ENCODE assay signal across 21 cellular contexts in the genomic region with DNA sequence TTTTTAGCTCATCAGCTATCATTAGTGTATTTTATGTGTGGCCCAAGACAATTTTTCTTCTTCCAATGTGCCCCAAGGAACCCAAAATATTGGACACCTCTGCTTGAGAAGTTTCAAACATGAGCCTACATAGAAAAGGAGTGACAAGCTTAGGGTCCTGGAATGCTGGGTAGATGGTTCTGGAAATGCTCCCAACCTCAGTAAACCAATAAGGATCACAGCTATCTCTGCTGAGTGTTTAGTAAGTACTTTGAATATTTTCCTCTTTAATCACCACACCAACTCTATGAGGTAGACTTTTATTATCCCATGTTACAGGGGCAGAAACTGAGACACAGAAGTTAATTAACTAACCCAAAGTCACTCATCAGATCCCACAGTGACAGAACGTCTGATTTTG.
DNase-seq lines count a peak whose midpoint lies in the region; ATAC-seq, FAIRE-seq and TF ChIP-seq lines count a peak whose summit lies in the region.
"Had no signal": no experiment of that assay in that cellular context is flagged by ENCODE, and none has a peak within 500 bp of the region (broad histone marks: within the 10 kb centered on the region; RNA-seq: fewer than 3 reads in every experiment).

No MANE protein-coding gene starts in this region.

- no peak for TF ChIP-seq RAD21 in K562 (CRISPR knock-in tag; conservative IDR thresholded peaks at IDR 0.05 in 1 of 2, IDR thresholded peaks at IDR 0.05 in 1 of 2)
- no peak for TF ChIP-seq RAD21 in SK-N-SH (IDR thresholded peaks at IDR 0.05; ENCODE audit: low read length)

- H3K9me1 ChIP-seq in K562 (ENCODE audit: control insufficient read depth, insufficient read depth, low read length) = no peaks in the 10 kb centered on the region

- intact Hi-C loops in K562 (cut with micrococcal nuclease) = no loop called here

- no peaks in the 10 kb centered on the region for H3K9me3 Mint-ChIP-seq in endothelial cell (ENCODE audit: unreplicated experiment)
- H3K9me3 Mint-ChIP-seq: CD4-positive, CD25-positive, alpha-beta regulatory T cell; CD8-positive, alpha-beta memory T cell; GM23338 had no signal

- in situ Hi-C loops in GM23248 (cut with MboI) = no loop called here
- in situ Hi-C loops in K562 (cut with MboI) = no loop called here

- no peaks in the 10 kb centered on the region for H3F3A ChIP-seq in GM23248 (ENCODE audit: insufficient read depth)
- no peaks in the 10 kb centered on the region for H3F3A ChIP-seq in SK-N-SH (replicated peaks; ENCODE audit: insufficient read depth)

- H3K4me1 ChIP-seq in GM23248 (ENCODE audit: insufficient read depth) = peaks cover 6% of the 10 kb centered on the region; the same call in 1 of the 2 replicates
- H3K4me1 ChIP-seq in K562 (replicated peaks in 1 of 2; ENCODE audit: control insufficient read depth in 2 of 2, insufficient read depth in 2 of 2, low read length in 2 of 2) = no peaks in the 10 kb centered on the region
- no peaks in the 10 kb centered on the region; a peak in 1 of 4 replicates for H3K4me1 ChIP-seq in SK-N-SH (ENCODE audit: control insufficient read depth in 1 of 2, insufficient read depth in 2 of 2, low read depth in 1 of 2, low read length in 1 of 2)
- H3K4me1 ChIP-seq: A549, BE2C had no signal

- H3K9me2 ChIP-seq in GM23248 (ENCODE audit: insufficient read depth) (no peaks in the 10 kb centered on the region), SK-N-SH (no peaks in the 10 kb centered on the region)

- H3K4me2 ChIP-seq in GM23248 (ENCODE audit: unreplicated experiment) (no peak overlapping the region), K562 (ENCODE audit: insufficient read depth, low read length) (no peak overlapping the region), SK-N-SH (no peak overlapping the region)
- H3K4me2 ChIP-seq: A549, GM23338 had no signal

- no peak for ATAC-seq in K562
- no peak for ATAC-seq in HG02938 (IDR thresholded peaks at IDR 0.05; ENCODE audit: unreplicated experiment)
- ATAC-seq: A549, GM23338 had no signal

- TF ChIP-seq EP300 in K562 (IDR thresholded peaks at IDR 0.05; ENCODE audit: low read length) (no peak), SK-N-SH (IDR thresholded peaks at IDR 0.05; ENCODE audit: borderline replicate concordance in 1 of 2, low read depth in 1 of 2, low read length in 1 of 2) (no peak)

- H3K79me2 ChIP-seq in GM23248 (ENCODE audit: insufficient read depth) = no peaks in the 10 kb centered on the region
- H3K79me2 ChIP-seq in K562 (ENCODE audit: control insufficient read depth, insufficient read depth, low read length) = no peaks in the 10 kb centered on the region
- no peaks in the 10 kb centered on the region for H3K79me2 ChIP-seq in SK-N-SH (ENCODE audit: insufficient read depth)

- no TSS peak for BruUV-seq in K562 (replicated peaks; lab: Mats Ljungman, UMichigan)

- 72 to 80% methylated on average over 1 of the region's 1 CpG for WGBS in GM23248 (ENCODE audit: low coverage in 1 of 2, low lambda C conversion rate in 2 of 2, missing lambda C conversion rate in 2 of 2), 2 experiments
- WGBS in K562 (ENCODE audit: insufficient coverage, low coverage, missing lambda C conversion rate) = 6% methylated on average over 1 of the region's 1 CpG
- WGBS in SK-N-SH (ENCODE audit: low lambda C conversion rate) = 31% methylated on average over 1 of the region's 1 CpG

- no peak for FAIRE-seq in K562 (lab: Jason Lieb, UNC)
- FAIRE-seq: A549, H54 had no signal

- no peak for TF ChIP-seq POLR2A in K562 (conservative IDR thresholded peaks at IDR 0.05)

- H4K20me1 ChIP-seq in GM23248 (ENCODE audit: insufficient read depth) (no peaks in the 10 kb centered on the region), K562 (replicated peaks; ENCODE audit: control insufficient read depth, insufficient read depth, low read length) (no peaks in the 10 kb centered on the region), SK-N-SH (ENCODE audit: insufficient read depth) (no peaks in the 10 kb centered on the region)

- peaks cover 3% of the 10 kb centered on the region for H3K4me1 Mint-ChIP-seq in endothelial cell (ENCODE audit: unreplicated experiment)

- TF ChIP-seq CTCF in K562 (IDR thresholded peaks at IDR 0.05 in 2 of 3, conservative IDR thresholded peaks at IDR 0.05 in 1 of 3; ENCODE audit: insufficient read depth in 2 of 3, low read depth in 1 of 3, low read length in 3 of 3) = no peak
- no peak for TF ChIP-seq CTCF in fibroblast of the aortic adventitia (IDR thresholded peaks at IDR 0.05; ENCODE audit: insufficient read depth, low read length)
- TF ChIP-seq CTCF in SK-N-SH (IDR thresholded peaks at IDR 0.05) = no peak
- no peak for TF ChIP-seq CTCF in endothelial cell (IDR thresholded peaks at IDR 0.05; ENCODE audit: unreplicated experiment)

- peaks cover 2% of the 10 kb centered on the region for H3K27me3 Mint-ChIP-seq in endothelial cell (ENCODE audit: unreplicated experiment)
- H3K27me3 Mint-ChIP-seq: CD8-positive, alpha-beta memory T cell had no signal

- H2AFZ ChIP-seq in GM23248 (no peak overlapping the region), K562 (ENCODE audit: low read depth, low read length) (peak overlapping the region; percentile 29; the same call in 1 of the 2 replicates), SK-N-SH (ENCODE audit: low read depth) (no peak overlapping the region)
- H2AFZ ChIP-seq: GM23338 had no signal

- CTCF ChIA-PET in K562 (lab: Yijun Ruan, JAX; ENCODE audit: low intra/inter-chr PET ratio) (no interaction called here), SK-N-SH (lab: Yijun Ruan, JAX) (no interaction called here)

- H3K36me3 ChIP-seq in GM23248 (ENCODE audit: low read depth) (no peaks in the 10 kb centered on the region), K562 (ENCODE audit: control insufficient read depth, insufficient read depth, low read length) (no peaks in the 10 kb centered on the region), SK-N-SH (replicated peaks in 1 of 2; ENCODE audit: control insufficient read depth in 1 of 2, insufficient read depth in 2 of 2, low read length in 1 of 2) (no peaks in the 10 kb centered on the region)
- H3K36me3 ChIP-seq: BE2C had no signal

- H3K4me3 Mint-ChIP-seq in endothelial cell (ENCODE audit: unreplicated experiment) = no peak overlapping the region
- H3K4me3 Mint-ChIP-seq: CD4-positive, CD25-positive, alpha-beta regulatory T cell; GM23338 had no signal

- DNase-seq in AG08395 (ENCODE audit: low spot score) (peak; percentile 51), GM23248 (peak; percentile 32), K562 (ENCODE audit: extremely low read depth in 1 of 4, low spot score in 3 of 4) (no peak), fibroblast of the aortic adventitia (ENCODE audit: low read depth) (peak; percentile 28), SK-N-SH (no peak), cerebellum (ENCODE audit: low spot score) (no peak), endothelial cell (ENCODE audit: low spot score) (no peak)
- DNase-seq: BE2C; C1 segment of cervical spinal cord; CD4-positive, CD25-positive, alpha-beta regulatory T cell; CD8-positive, alpha-beta memory T cell; COR-L47; DMS 273 treated with DMSO at 0.1 percent for 48 hours; GDM1; HCEC 1CT had no signal

- H3K9me3 ChIP-seq in GM23248 (ENCODE audit: low read depth) (no peaks in the 10 kb centered on the region), K562 (replicated peaks; ENCODE audit: control insufficient read depth, insufficient read depth, low read depth, low read length) (no peaks in the 10 kb centered on the region), SK-N-SH (no peaks in the 10 kb centered on the region)
- H3K9me3 ChIP-seq: A549, BE2C had no signal

- no peaks in the 10 kb centered on the region for H3K27me3 ChIP-seq in GM23248 (replicated peaks; ENCODE audit: insufficient read depth)
- no peaks in the 10 kb centered on the region for H3K27me3 ChIP-seq in K562 (ENCODE audit: control insufficient read depth in 2 of 2, insufficient read depth in 2 of 2, low read length in 2 of 2)
- no peaks in the 10 kb centered on the region; the same call in 1 of the 2 replicates for H3K27me3 ChIP-seq in SK-N-SH (ENCODE audit: insufficient read depth)
- H3K27me3 ChIP-seq: BE2C had no signal

- H3K9ac ChIP-seq in GM23248 = no peak overlapping the region
- H3K9ac ChIP-seq in K562 (ENCODE audit: insufficient read depth in 1 of 2, low read depth in 2 of 2, low read length in 2 of 2) = no peak overlapping the region
- H3K9ac ChIP-seq in SK-N-SH = no peak overlapping the region

- H3K27ac ChIP-seq in GM23248 (no peak overlapping the region), K562 (ENCODE audit: extremely low read depth, low read depth, low read length) (no peak overlapping the region), SK-N-SH (ENCODE audit: low read depth in 2 of 2, low read length in 1 of 2) (no peak overlapping the region)
- H3K27ac ChIP-seq: 22Rv1, A549, HL-60 had no signal

- H3K36me3 Mint-ChIP-seq in endothelial cell (ENCODE audit: low read depth, unreplicated experiment) = no peaks in the 10 kb centered on the region
- H3K36me3 Mint-ChIP-seq: CD4-positive, CD25-positive, alpha-beta regulatory T cell had no signal

- H3K4me3 ChIP-seq in GM23248 (no peak overlapping the region), K562 (no peak overlapping the region), fibroblast of the aortic adventitia (ENCODE audit: low read depth, low read length) (no peak overlapping the region), SK-N-SH (ENCODE audit: low read depth in 2 of 2, low read length in 1 of 2) (no peak overlapping the region)
- H3K4me3 ChIP-seq: A549, GM23338 had no signal

- H3K27ac Mint-ChIP-seq in endothelial cell (ENCODE audit: unreplicated experiment) = no peak overlapping the region
- H3K27ac Mint-ChIP-seq: GM23338 had no signal

- POLR2A ChIA-PET in K562 (lab: Yijun Ruan, JAX) (interaction anchor here (1.5 to 2.9 kb wide), 2 partner anchors 9 to 11 kb away, joined by 4 to 9 read pairs; no protein-coding TSS in a partner anchor), SK-N-SH (lab: Yijun Ruan, JAX) (no interaction called here)

TF ChIP-seq in K562, 482 proteins besides CTCF, POLR2A, EP300 and RAD21 (continues in another document):
- TF ChIP-seq E2F3 (CRISPR knock-in tag; IDR thresholded peaks at IDR 0.05) (no peak), CHD4 (IDR thresholded peaks at IDR 0.05; ENCODE audit: insufficient read depth, insufficient replicate concordance, low read depth, low read length, poor library complexity, severe bottlenecking) (no peak), ZKSCAN3 (CRISPR knock-in tag; IDR thresholded peaks at IDR 0.05) (no peak), HDGF (IDR thresholded peaks at IDR 0.05) (no peak), FOXJ3 (CRISPR knock-in tag; IDR thresholded peaks at IDR 0.05) (no peak), ZNF717 (CRISPR knock-in tag; IDR thresholded peaks at IDR 0.05) (no peak), ZNF232 (CRISPR knock-in tag; IDR thresholded peaks at IDR 0.05) (no peak)

TF ChIP-seq in SK-N-SH, 30 proteins besides CTCF, POLR2A, EP300 and RAD21:
- TF ChIP-seq NRF1 (IDR thresholded peaks at IDR 0.05; ENCODE audit: low read depth, low read length) = no peak
- TF ChIP-seq TAF1 (IDR thresholded peaks at IDR 0.05; ENCODE audit: borderline replicate concordance, low read depth, low read length) = no peak

Comparison
In these comparisons a context has a peak if more than half of its experiments do, and no peak if none do; other contexts are left out.
1. DNase-seq: peak in AG08395 (single experiment), GM23248 (single experiment) and fibroblast of the aortic adventitia (single experiment); none in K562 (0 of 4), SK-N-SH (single experiment), cerebellum (single experiment) and endothelial cell (single experiment).